ENCODE assay signal across 19 cellular contexts in genomic region chr15:70758790-70759462, GRCh38. TPM values are rescaled to one million over a fixed set of nuclear protein-coding genes. Genes with fewer than 3 reads are reported as not detected.
A peak's percentile ranks its signal among the peaks of the same experiment; 100 is the strongest.
DNase-seq lines count a peak whose midpoint lies in the region; ATAC-seq and TF ChIP-seq lines count a peak whose summit lies in the region.
"Had no signal": no experiment of that assay in that cellular context is flagged by ENCODE, and none has a peak within 500 bp of the region (broad histone marks: within the 10 kb centered on the region; RNA-seq: fewer than 3 reads in every experiment).

No MANE protein-coding gene starts in this region.

- intact Hi-C loops in Panc1 (cut with micrococcal nuclease; ENCODE audit: unreplicated experiment), result no loop called here
- intact Hi-C loops in gastrocnemius medialis (cut with DNase I; ENCODE audit: low total_unique reads), result no loop called here

- POLR2A ChIA-PET in Panc1 (lab: Charles Lee), result interaction anchor here (0.5 kb wide), 1 partner anchor 41 kb away, joined by 3 read pairs; no protein-coding TSS in a partner anchor
- POLR2A ChIA-PET in T-cell (lab: Charles Lee), result no interaction called here

- TF ChIP-seq CTCF in GM23338 (conservative IDR thresholded peaks at IDR 0.05; ENCODE audit: low read depth in 2 of 2) (no peak), Panc1 (IDR thresholded peaks at IDR 0.05) (no peak), fibroblast of the aortic adventitia (IDR thresholded peaks at IDR 0.05; ENCODE audit: insufficient read depth, low read length) (no peak), gastrocnemius medialis (IDR thresholded peaks at IDR 0.05 in 4 of 5, conservative IDR thresholded peaks at IDR 0.05 in 1 of 5) (no peak)

- H3K36me3 Mint-ChIP-seq in GM23338 (ENCODE audit: low read depth) (no peaks in the 10 kb centered on the region), T-cell (no peaks in the 10 kb centered on the region)

- peaks cover 15% of the 10 kb centered on the region; the same call in 1 of the 2 replicates for H3K79me2 ChIP-seq in GM23338 (replicated peaks; ENCODE audit: insufficient read depth)

- H3K27me3 ChIP-seq in GM23338 (ENCODE audit: insufficient read depth) (peaks cover 13% of the 10 kb centered on the region; the same call in 1 of the 2 replicates), Panc1 (ENCODE audit: control insufficient read depth, insufficient read depth, low read length) (no peaks in the 10 kb centered on the region), gastrocnemius medialis (no peaks in the 10 kb centered on the region)
- H3K27me3 ChIP-seq: foreskin keratinocyte had no signal

- no peaks in the 10 kb centered on the region for H3F3A ChIP-seq in GM23338 (replicated peaks; ENCODE audit: low read depth)

- peaks cover 6% of the 10 kb centered on the region for H4K20me1 ChIP-seq in GM23338 (replicated peaks; ENCODE audit: insufficient read depth)

- ATAC-seq in GM23338 (no peak), Panc1 (no peak), gastrocnemius medialis (no peak), GM18502 (IDR thresholded peaks at IDR 0.05; ENCODE audit: poor library complexity, unreplicated experiment) (no peak), T-cell (replicated peaks in 1 of 4) (no peak), HG03354 (IDR thresholded peaks at IDR 0.05; ENCODE audit: poor library complexity, severe bottlenecking, unreplicated experiment) (no peak)
- ATAC-seq: foreskin keratinocyte had no signal

- peaks cover 5% of the 10 kb centered on the region for H3K27me3 Mint-ChIP-seq in GM23338 (ENCODE audit: insufficient read depth, low read depth, poor library complexity)
- H3K27me3 Mint-ChIP-seq in T-cell, result peaks cover 38 to 62% of the 10 kb centered on the region in 2 donors

- H3K4me2 ChIP-seq in GM23338, result peak overlapping the region; percentile 25; the same call in 1 of the 2 replicates

- no peaks in the 10 kb centered on the region for H3K36me3 ChIP-seq in GM23338 (ENCODE audit: insufficient read depth)
- peaks cover 14% of the 10 kb centered on the region for H3K36me3 ChIP-seq in Panc1 (ENCODE audit: control insufficient read depth, insufficient read depth, low read length)
- no peaks in the 10 kb centered on the region for H3K36me3 ChIP-seq in gastrocnemius medialis

- no peak for TF ChIP-seq POLR2A in gastrocnemius medialis (IDR thresholded peaks at IDR 0.05)

- BruUV-seq in Panc1 (replicated peaks; lab: Mats Ljungman, UMichigan), result no TSS peak

- H3K9me3 ChIP-seq in Panc1 (ENCODE audit: control insufficient read depth, insufficient read depth, low read depth, low read length) (no peaks in the 10 kb centered on the region), gastrocnemius medialis (no peaks in the 10 kb centered on the region)

- H3K4me1 ChIP-seq in GM23338 (ENCODE audit: insufficient read depth) (peaks cover 18% of the 10 kb centered on the region), Panc1 (ENCODE audit: control insufficient read depth, insufficient read depth, low read length) (peaks cover 45% of the 10 kb centered on the region), gastrocnemius medialis (peaks cover 37 to 73% of the 10 kb centered on the region in 2 donors)

- no peaks in the 10 kb centered on the region for H3K9me2 ChIP-seq in GM23338 (ENCODE audit: insufficient read depth)

- in situ Hi-C loops in Panc1 (cut with HindIII; ENCODE audit: low pct_unique_long_range_greater_than_20kb, low sequenced_read_pairs) (no loop called here), gastrocnemius medialis (cut with MboI; ENCODE audit: low sequenced_read_pairs in 4 of 4) (no loop called here)

- no peak overlapping the region for H3K4me3 Mint-ChIP-seq in GM23338
- H3K4me3 Mint-ChIP-seq in T-cell, result no peak overlapping the region
- H3K4me3 Mint-ChIP-seq: activated CD4-positive, alpha-beta T cell treated with anti-CD3 and anti-CD28 coated beads, Interleukin-2, amount 10 ng/mL, durations not matched to agents 7 days and 5 days; B cell had no signal

- no peak overlapping the region for H3K27ac ChIP-seq in GM23338 (ENCODE audit: low read depth)
- H3K27ac ChIP-seq in Panc1 (ENCODE audit: low read length), result peak overlapping the region; percentile 91
- H3K27ac ChIP-seq in gastrocnemius medialis, result peak overlapping the region; percentile 38 to 99 (median 97)
- H3K27ac ChIP-seq: foreskin keratinocyte, HL-60 had no signal

- CTCF ChIA-PET in Panc1 (lab: Charles Lee) (interaction anchor here (0.6 kb wide), 1 partner anchor 52 kb away, joined by 4 read pairs; no protein-coding TSS in a partner anchor), T-cell (lab: Charles Lee) (no interaction called here)

- H3K4me1 Mint-ChIP-seq in GM23338 (peaks cover 22% of the 10 kb centered on the region), T-cell (peaks cover 10 to 13% (median 11%) of the 10 kb centered on the region in 3 donors)

- DNase-seq in GM23338 (ENCODE audit: low spot score), result no peak
- no peak for DNase-seq in Panc1 (ENCODE audit: low read depth, low spot score)
- no peak for DNase-seq in fibroblast of the aortic adventitia (ENCODE audit: low read depth)
- peak in 1 of 2 donors; percentile 62 for DNase-seq in gastrocnemius medialis
- DNase-seq in T-cell, result no peak
- DNase-seq: activated CD4-positive, alpha-beta T cell treated with anti-CD3 and anti-CD28 coated beads, Interleukin-2, amount 10 ng/mL, durations not matched to agents 7 days and 5 days; activated CD8-positive, alpha-beta memory T cell treated with anti-CD3 and anti-CD28 coated beads, Interleukin-2, amount 50 U/mL, for 4 hours; activated effector memory CD4-positive, alpha-beta T cell treated with anti-CD3 and anti-CD28 coated beads, Interleukin-2, amount 50 U/mL, for 16 hours; DMS79 treated with DMSO at 0.1 percent for 48 hours; foreskin keratinocyte; H9; midbrain; NCI-H187 treated with DMSO at 0.1 percent for 48 hours; NCI-H345; stimulated activated CD4-positive, alpha-beta T cell treated with anti-CD3 and anti-CD28 coated beads, Interleukin-15, amount 100 ng/mL, for 24 hours had no signal

- peak overlapping the region; percentile 30; the same call in 1 of the 2 replicates for H3K27ac Mint-ChIP-seq in GM23338
- H3K27ac Mint-ChIP-seq in T-cell, result no peak overlapping the region
- H3K27ac Mint-ChIP-seq: activated CD4-positive, alpha-beta T cell treated with anti-CD3 and anti-CD28 coated beads, Interleukin-2, amount 10 ng/mL, durations not matched to agents 7 days and 5 days; B cell had no signal

- no peak overlapping the region for H3K4me3 ChIP-seq in GM23338
- H3K4me3 ChIP-seq in Panc1 (ENCODE audit: low read depth in 2 of 2, low read length in 2 of 2), result peak overlapping the region; percentile 47 to 93
- peak overlapping the region; percentile 25 for H3K4me3 ChIP-seq in fibroblast of the aortic adventitia (ENCODE audit: low read depth, low read length)
- no peak overlapping the region for H3K4me3 ChIP-seq in gastrocnemius medialis

- H3K9me3 Mint-ChIP-seq in GM23338 (no peaks in the 10 kb centered on the region), T-cell (no peaks in the 10 kb centered on the region)
- H3K9me3 Mint-ChIP-seq: activated CD4-positive, alpha-beta T cell treated with anti-CD3 and anti-CD28 coated beads, Interleukin-2, amount 10 ng/mL, durations not matched to agents 7 days and 5 days; H9 had no signal

- H2AFZ ChIP-seq in GM23338, result no peak overlapping the region

TF ChIP-seq in GM23338, 12 proteins besides CTCF, POLR2A, EP300 and RAD21 (continues in another document):
- no peak for TF ChIP-seq ZNF331 (CRISPR knock-in tag; IDR thresholded peaks at IDR 0.05; ENCODE audit: low read depth)
- TF ChIP-seq POLR2AphosphoS5 (IDR thresholded peaks at IDR 0.05; ENCODE audit: low read depth), result no peak
- no peak for TF ChIP-seq ZNF114 (CRISPR knock-in tag; IDR thresholded peaks at IDR 0.05)
- TF ChIP-seq REST (IDR thresholded peaks at IDR 0.05; ENCODE audit: unreplicated experiment), result no peak
- TF ChIP-seq NANOG (IDR thresholded peaks at IDR 0.05; ENCODE audit: borderline replicate concordance), result no peak
- no peak for TF ChIP-seq EZH2 (IDR thresholded peaks at IDR 0.05; ENCODE audit: low read depth, unreplicated experiment)
- no peak for TF ChIP-seq CREB1 (CRISPR knock-in tag; IDR thresholded peaks at IDR 0.05; ENCODE audit: low read depth)

RNA-seq across cellular contexts. Expression of gene UACA, which starts 4.4 kb away (rescaled TPM):
- 16.9 and 21.5 TPM in 2 replicates for total RNA-seq in GM23338 (2014; rRNA removed; shearing (Covaris generic))
- 25.9 and 35.8 TPM in 2 replicates for polyA plus RNA-seq in GM23338 (2016; fragmentation: Nextera tagmentation; extraction: Ambion mirVana)
- total RNA-seq in Panc1 (2021; ENCODE audit: unreplicated experiment) (303 TPM), fibroblast of the aortic adventitia (ENCODE audit: low replicate concordance) (106 and 149 TPM in 2 replicates), gastrocnemius medialis (100 to 1,000 TPM; 101 to 192 (median 127) TPM), T-cell (1 to 10 TPM in 1 of 5 donors, under 1 TPM in 4; 0.08 to 1.3 (median 0.70) TPM)
- 124 TPM for polyA plus RNA-seq in Panc1 (2012; ENCODE audit: insufficient read length)

Comparison
In these comparisons a context has a peak if more than half of its experiments do, and no peak if none do; other contexts are left out.
1. H3K4me3 ChIP-seq: peak in Panc1 (2 of 2) and fibroblast of the aortic adventitia (single experiment); none in GM23338 (single experiment) and gastrocnemius medialis (0 of 4).